In the genomic region with DNA sequence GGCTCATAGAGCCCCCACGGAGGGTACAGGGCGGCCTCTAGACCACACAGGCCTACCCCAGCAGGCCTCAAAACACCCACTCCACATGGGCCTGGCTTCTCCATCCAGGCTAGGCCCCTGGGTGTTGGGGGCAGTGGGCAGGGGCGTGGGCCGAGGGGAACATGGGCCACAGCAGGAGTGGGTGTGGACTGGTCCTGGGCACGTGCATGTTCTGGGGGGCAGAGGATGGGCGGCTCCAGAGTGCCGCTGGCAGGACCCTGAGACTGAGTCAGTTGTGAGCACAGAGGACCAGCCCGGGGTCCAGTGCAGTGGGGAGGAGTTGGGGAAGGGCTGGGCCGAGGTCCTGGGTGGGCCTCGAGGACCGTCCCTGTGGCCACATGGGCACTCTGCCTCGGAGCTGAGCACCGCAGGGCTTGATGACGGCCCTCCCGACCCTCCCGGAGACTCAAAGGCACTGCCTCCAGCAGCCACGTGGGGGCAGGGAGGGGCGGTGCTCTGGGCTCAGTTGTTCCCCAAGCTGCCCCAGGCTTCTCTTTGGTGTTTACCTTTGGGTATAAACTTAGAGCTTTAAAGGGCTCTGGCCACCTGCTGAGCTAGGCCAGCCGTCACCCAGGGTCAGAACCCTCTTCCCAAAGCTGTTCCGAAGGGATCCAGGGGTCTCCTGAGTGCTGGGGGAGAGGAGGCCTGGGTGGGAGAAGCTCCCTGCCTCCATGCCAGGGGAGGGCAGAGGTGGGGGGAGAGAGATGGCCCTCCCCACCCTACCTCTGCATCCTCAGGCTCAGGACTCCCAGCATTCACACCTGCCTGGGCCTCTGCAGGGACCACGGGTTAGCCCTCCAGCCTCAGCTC, we compare ENCODE assay signal across 8 cellular contexts.
A peak's percentile ranks its signal among the peaks of the same experiment; 100 is the strongest.
DNase-seq lines count a peak whose midpoint lies in the region; ATAC-seq, FAIRE-seq and TF ChIP-seq lines count a peak whose summit lies in the region.

No MANE protein-coding gene starts in this region.

- peak; percentile 12 for TF ChIP-seq POLR2A in endothelial cell of umbilical vein (IDR thresholded peaks at IDR 0.05; ENCODE audit: low read depth, low read length)

- no peaks in the 10 kb centered on the region for H3K9me3 Mint-ChIP-seq in naive thymus-derived CD4-positive, alpha-beta T cell

- DNase-seq in NCI-H510A (lab: John Stamatoyannopoulos, UW) = peak; percentile 88
- peak; percentile 40 to 49 for DNase-seq in activated CD8-positive, alpha-beta memory T cell treated with anti-CD3 and anti-CD28 coated beads for 1 hour (ENCODE audit: extremely low read depth in 1 of 2, low read depth in 1 of 2)
- DNase-seq in endothelial cell of umbilical vein (ENCODE audit: low read depth, low spot score) = peak; percentile 43
- peak in 8 of 9 donors; percentile 39 to 58 (median 55) for DNase-seq in naive thymus-derived CD4-positive, alpha-beta T cell
- peak; percentile 72 to 90 for DNase-seq in tibial artery
- no peak for DNase-seq in NK-92 treated with Interleukin-12 subunit alpha and Interleukin-12 subunit beta, amount 100 ng/mL, for 24 hours (lab: John Stamatoyannopoulos, UW)

- no peaks in the 10 kb centered on the region for H3K27me3 Mint-ChIP-seq in naive thymus-derived CD4-positive, alpha-beta T cell

- peak; percentile 54; the same call in 2 of the 3 replicates for TF ChIP-seq CTCF in GM12872 (IDR thresholded peaks at IDR 0.05; ENCODE audit: insufficient read depth, low read depth, low read length)
- peak; percentile 20 to 66 for TF ChIP-seq CTCF in endothelial cell of umbilical vein (IDR thresholded peaks at IDR 0.05; ENCODE audit: extremely low read depth in 1 of 2, insufficient read depth in 1 of 2, low read depth in 1 of 2, low read length in 2 of 2)
- TF ChIP-seq CTCF in tibial artery (IDR thresholded peaks at IDR 0.05) = peak; percentile 38 to 47

- no peak overlapping the region for H3K9ac ChIP-seq in endothelial cell of umbilical vein (replicated peaks; ENCODE audit: extremely low read depth, insufficient read depth, low read length)

- no TSS peak for BruUV-seq in endothelial cell of umbilical vein (replicated peaks; lab: Mats Ljungman, UMichigan)

- H3K4me3 Mint-ChIP-seq in naive thymus-derived CD4-positive, alpha-beta T cell = no peak overlapping the region

- H3K36me3 Mint-ChIP-seq in naive thymus-derived CD4-positive, alpha-beta T cell = peaks cover 8 to 18% (median 15%) of the 10 kb centered on the region in 5 donors

- H3K4me2 ChIP-seq in endothelial cell of umbilical vein (ENCODE audit: insufficient read depth, low read length) = no peak overlapping the region

- H3K9me1 ChIP-seq in endothelial cell of umbilical vein (replicated peaks; ENCODE audit: control insufficient read depth, extremely low read depth, insufficient read depth, low read length) = no peaks in the 10 kb centered on the region

- POLR2A ChIA-PET in endothelial cell of umbilical vein (lab: Charles Lee) = interaction anchor here (1.2 to 1.6 kb wide), 2 partner anchors 82 to 84 kb away, joined by 5 read pairs; a partner anchor contains a TSS
- POLR2A ChIA-PET in naive thymus-derived CD4-positive, alpha-beta T cell (lab: Charles Lee) = interaction anchor here (0.6 to 1.9 kb wide), 7 partner anchors 17 to 100 kb away, joined by 3 to 9 read pairs (median 3); no protein-coding TSS in a partner anchor

- H3K27me3 ChIP-seq in endothelial cell of umbilical vein (ENCODE audit: control insufficient read depth in 2 of 2, insufficient read depth in 2 of 2, low read length in 2 of 2) (no peaks in the 10 kb centered on the region), tibial artery (no peaks in the 10 kb centered on the region)
- H3K27me3 ChIP-seq in naive thymus-derived CD4-positive, alpha-beta T cell (ENCODE audit: control insufficient read depth in 2 of 2, insufficient read depth in 2 of 2, low read length in 2 of 2) = no peaks in the 10 kb centered on the region

- H3K9me3 ChIP-seq in endothelial cell of umbilical vein (replicated peaks; ENCODE audit: control insufficient read depth, insufficient read depth, low read length) = no peaks in the 10 kb centered on the region
- no peaks in the 10 kb centered on the region for H3K9me3 ChIP-seq in naive thymus-derived CD4-positive, alpha-beta T cell (ENCODE audit: control insufficient read depth in 2 of 3, low read length in 3 of 3)
- no peaks in the 10 kb centered on the region for H3K9me3 ChIP-seq in tibial artery

- ATAC-seq in naive thymus-derived CD4-positive, alpha-beta T cell = peak; percentile 63
- no peak for ATAC-seq in GM19324 (IDR thresholded peaks at IDR 0.05; ENCODE audit: low FRiP score, unreplicated experiment)

- H3K4me1 ChIP-seq in endothelial cell of umbilical vein (ENCODE audit: control insufficient read depth, extremely low read depth, insufficient read depth, low read length) = peaks cover 7% of the 10 kb centered on the region
- peaks cover 23 to 39% of the 10 kb centered on the region in 2 donors for H3K4me1 ChIP-seq in naive thymus-derived CD4-positive, alpha-beta T cell (ENCODE audit: control insufficient read depth in 2 of 2, insufficient read depth in 2 of 2, low read length in 2 of 2)
- peaks cover 21 to 65% (median 62%) of the 10 kb centered on the region in 4 donors for H3K4me1 ChIP-seq in tibial artery

- H3K79me2 ChIP-seq in endothelial cell of umbilical vein (ENCODE audit: control insufficient read depth, insufficient read depth, low read length) = no peaks in the 10 kb centered on the region

- no peak overlapping the region for H2AFZ ChIP-seq in endothelial cell of umbilical vein (ENCODE audit: low read depth, low read length)

- intact Hi-C loops in endothelial cell of umbilical vein (cut with micrococcal nuclease) = loop anchor here (5.0 kb wide), 3 partner anchors 71 to 114 kb away; no protein-coding TSS in a partner anchor
- intact Hi-C loops in naive thymus-derived CD4-positive, alpha-beta T cell (cut with micrococcal nuclease) = loop anchor here (1.0 to 10.0 kb wide), 3 partner anchors 10 to 73 kb away; no protein-coding TSS in a partner anchor
- intact Hi-C loops in tibial artery (cut with DNase I; ENCODE audit: low total_unique reads) = loop anchor here (5.0 to 10.0 kb wide), 3 partner anchors 73 to 107 kb away; no protein-coding TSS in a partner anchor

- dilution Hi-C loops in endothelial cell of umbilical vein (cut with MboI; ENCODE audit: extremely low pct_ligation_motif_present, low sequenced_read_pairs) = no loop called here

- peak overlapping the region in 8 of 9 donors; percentile 46 to 86 (median 80) for H3K27ac Mint-ChIP-seq in naive thymus-derived CD4-positive, alpha-beta T cell

- FAIRE-seq in endothelial cell of umbilical vein (lab: Jason Lieb, UNC) = peak; percentile 48

- H3K36me3 ChIP-seq in endothelial cell of umbilical vein (ENCODE audit: control insufficient read depth in 2 of 2, extremely low read depth in 1 of 2, insufficient read depth in 2 of 2, low read length in 2 of 2) (peaks cover 0 to 13% of the 10 kb centered on the region in 2 experiments), tibial artery (peaks cover 26 to 33% (median 30%) of the 10 kb centered on the region in 3 donors)
- peaks cover 0 to 26% (median 0%) of the 10 kb centered on the region in 3 experiments for H3K36me3 ChIP-seq in naive thymus-derived CD4-positive, alpha-beta T cell (ENCODE audit: control insufficient read depth in 2 of 3, insufficient read depth in 3 of 3, low read length in 3 of 3)

- no peak overlapping the region for H3K27ac ChIP-seq in endothelial cell of umbilical vein (ENCODE audit: insufficient read depth, low read depth, low read length)
- peak overlapping the region; percentile 72 for H3K27ac ChIP-seq in naive thymus-derived CD4-positive, alpha-beta T cell (ENCODE audit: low read depth, low read length)
- peak overlapping the region; percentile 90 to 93 for H3K27ac ChIP-seq in tibial artery

- H3K4me3 ChIP-seq in endothelial cell of umbilical vein (replicated peaks in 1 of 3; ENCODE audit: insufficient read depth in 1 of 3, low read depth in 1 of 3, low read length in 3 of 3) (no peak overlapping the region), tibial artery (no peak overlapping the region)
- H3K4me3 ChIP-seq in naive thymus-derived CD4-positive, alpha-beta T cell (ENCODE audit: low read length) = no peak overlapping the region

- peaks cover 5 to 17% (median 11%) of the 10 kb centered on the region in 7 donors for H3K4me1 Mint-ChIP-seq in naive thymus-derived CD4-positive, alpha-beta T cell

- CTCF ChIA-PET in endothelial cell of umbilical vein (lab: Charles Lee) = interaction anchor here (0.8 to 6.8 kb wide), 9 partner anchors 10 to 116 kb away, joined by 3 to 51 read pairs (median 7); a partner anchor contains a TSS
- CTCF ChIA-PET in naive thymus-derived CD4-positive, alpha-beta T cell (lab: Charles Lee) = interaction anchor here (0.6 to 1.6 kb wide), 6 partner anchors 12 to 236 kb away, joined by 3 to 5 read pairs (median 4); a partner anchor contains a TSS

- no peaks in the 10 kb centered on the region for H4K20me1 ChIP-seq in endothelial cell of umbilical vein (replicated peaks; ENCODE audit: control insufficient read depth, extremely low read depth, insufficient read depth, low read length)

TF ChIP-seq in endothelial cell of umbilical vein, 7 proteins besides CTCF, POLR2A, EP300 and RAD21:
- TF ChIP-seq, protein P1, sequence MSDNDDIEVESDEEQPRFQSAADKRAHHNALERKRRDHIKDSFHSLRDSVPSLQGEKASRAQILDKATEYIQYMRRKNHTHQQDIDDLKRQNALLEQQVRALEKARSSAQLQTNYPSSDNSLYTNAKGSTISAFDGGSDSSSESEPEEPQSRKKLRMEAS (IDR thresholded peaks at IDR 0.05; ENCODE audit: insufficient read depth, insufficient read length) = no peak
- no peak for TF ChIP-seq POLR2AphosphoS5 (IDR thresholded peaks at IDR 0.05; ENCODE audit: insufficient read depth, low read depth, low read length)
- TF ChIP-seq JUN (IDR thresholded peaks at IDR 0.05; ENCODE audit: borderline replicate concordance, insufficient read depth, insufficient read length, low read depth) = no peak
- TF ChIP-seq EZH2 (IDR thresholded peaks at IDR 0.05; ENCODE audit: borderline replicate concordance, low read depth, low read length, severe bottlenecking) = no peak
- TF ChIP-seq MYC (IDR thresholded peaks at IDR 0.05; ENCODE audit: low read depth, low read length) = no peak
- TF ChIP-seq FOS (IDR thresholded peaks at IDR 0.05; ENCODE audit: borderline replicate concordance, insufficient read depth, low read length) = no peak
- no peak for TF ChIP-seq GATA2 (IDR thresholded peaks at IDR 0.05; ENCODE audit: insufficient read depth, insufficient read length, low read depth, low read length)
